In the genomic region with DNA sequence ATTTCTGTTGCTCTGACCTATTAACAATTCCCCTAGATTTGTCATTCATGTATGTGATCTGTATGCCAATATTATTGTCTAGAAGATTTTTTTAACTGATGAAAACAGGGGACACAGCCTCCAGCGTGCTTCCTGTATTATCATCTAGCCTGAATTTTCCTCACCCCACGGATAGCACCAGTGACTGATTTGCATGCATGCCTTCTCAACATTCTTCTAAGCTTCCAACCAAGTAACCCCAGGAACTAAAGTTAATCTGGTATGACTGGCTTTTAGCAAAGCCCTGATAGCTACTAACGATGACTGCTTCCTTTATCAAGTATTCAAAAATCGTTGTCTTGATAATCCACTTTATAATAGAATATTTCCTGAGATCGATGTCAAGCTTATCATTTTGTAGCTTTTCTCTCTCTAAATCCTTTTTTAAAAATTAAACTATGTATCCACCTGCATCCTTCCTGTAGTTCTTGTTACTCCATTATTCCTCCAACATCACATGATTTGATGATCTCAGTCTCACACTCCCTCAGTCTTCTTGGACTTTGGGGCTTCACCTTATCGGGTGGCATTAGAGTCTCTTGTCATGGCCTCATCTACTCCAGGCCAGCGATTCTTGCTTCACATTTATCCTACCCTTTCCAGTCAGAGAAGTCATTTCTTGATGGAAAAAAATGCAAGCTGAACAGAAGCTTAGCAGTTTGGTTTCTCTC, we compare ENCODE assay signal across 2 cellular contexts.
TF ChIP-seq lines count a peak whose summit lies in the region.

No MANE protein-coding gene starts in this region.

TF ChIP-seq in A549, 52 proteins besides CTCF, POLR2A, EP300 and RAD21:
- TF ChIP-seq FOSL2 (IDR thresholded peaks at IDR 0.05) (no peak), FOSL2 (CRISPR knock-in tag; IDR thresholded peaks at IDR 0.05) (no peak)

TF ChIP-seq in IMR-90, 13 proteins besides CTCF, POLR2A, EP300 and RAD21:
- TF ChIP-seq FOS (IDR thresholded peaks at IDR 0.05; ENCODE audit: low read depth, low read length) (no peak), MAFK (IDR thresholded peaks at IDR 0.05; ENCODE audit: low read depth, low read length) (no peak), NFE2L2 (IDR thresholded peaks at IDR 0.05; ENCODE audit: low read depth, low read length) (no peak), RCOR1 (IDR thresholded peaks at IDR 0.05; ENCODE audit: insufficient replicate concordance, low read length) (no peak), MXI1 (IDR thresholded peaks at IDR 0.05; ENCODE audit: borderline replicate concordance, low read depth, low read length) (no peak), CEBPB (IDR thresholded peaks at IDR 0.05; ENCODE audit: low read depth, low read length) (no peak), CHD1 (IDR thresholded peaks at IDR 0.05; ENCODE audit: low read depth, low read length) (no peak), BHLHE40 (IDR thresholded peaks at IDR 0.05; ENCODE audit: low read depth, low read length) (no peak), SMC3 (IDR thresholded peaks at IDR 0.05; ENCODE audit: low read depth, low read length) (no peak), MAZ (IDR thresholded peaks at IDR 0.05; ENCODE audit: borderline replicate concordance, low read depth, low read length) (no peak)
- TF ChIP-seq, protein P1, sequence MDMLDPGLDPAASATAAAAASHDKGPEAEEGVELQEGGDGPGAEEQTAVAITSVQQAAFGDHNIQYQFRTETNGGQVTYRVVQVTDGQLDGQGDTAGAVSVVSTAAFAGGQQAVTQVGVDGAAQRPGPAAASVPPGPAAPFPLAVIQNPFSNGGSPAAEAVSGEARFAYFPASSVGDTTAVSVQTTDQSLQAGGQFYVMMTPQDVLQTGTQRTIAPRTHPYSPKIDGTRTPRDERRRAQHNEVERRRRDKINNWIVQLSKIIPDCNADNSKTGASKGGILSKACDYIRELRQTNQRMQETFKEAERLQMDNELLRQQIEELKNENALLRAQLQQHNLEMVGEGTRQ (IDR thresholded peaks at IDR 0.05; ENCODE audit: low read depth, low read length), result no peak
- TF ChIP-seq, protein P2, sequence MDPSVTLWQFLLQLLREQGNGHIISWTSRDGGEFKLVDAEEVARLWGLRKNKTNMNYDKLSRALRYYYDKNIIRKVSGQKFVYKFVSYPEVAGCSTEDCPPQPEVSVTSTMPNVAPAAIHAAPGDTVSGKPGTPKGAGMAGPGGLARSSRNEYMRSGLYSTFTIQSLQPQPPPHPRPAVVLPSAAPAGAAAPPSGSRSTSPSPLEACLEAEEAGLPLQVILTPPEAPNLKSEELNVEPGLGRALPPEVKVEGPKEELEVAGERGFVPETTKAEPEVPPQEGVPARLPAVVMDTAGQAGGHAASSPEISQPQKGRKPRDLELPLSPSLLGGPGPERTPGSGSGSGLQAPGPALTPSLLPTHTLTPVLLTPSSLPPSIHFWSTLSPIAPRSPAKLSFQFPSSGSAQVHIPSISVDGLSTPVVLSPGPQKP (IDR thresholded peaks at IDR 0.05; ENCODE audit: borderline replicate concordance, low read depth, low read length), result no peak
